ENCODE assay signal across 1 cellular context in genomic region chr12:49707127-49707811, GRCh38.
A peak's percentile ranks its signal among the peaks of the same experiment; 100 is the strongest.
TF ChIP-seq lines count a peak whose summit lies in the region.

Gene FMNL3, minus strand, starts transcription at chr12:49707405. Its CDS starts 225 bp downstream, at chr12:49707180.

TF ChIP-seq in HepG2, 621 proteins besides CTCF, POLR2A, EP300 and RAD21 (continued from another document and continues in another):
- TF ChIP-seq SOX13 (IDR thresholded peaks at IDR 0.05) (no peak), SOX13 (CRISPR knock-in tag; conservative IDR thresholded peaks at IDR 0.05 in 1 of 2, IDR thresholded peaks at IDR 0.05 in 1 of 2) (peak in 1 of 2 experiments; percentile 55; a peak in 1 of 4 replicates), KLF15 (CRISPR knock-in tag; IDR thresholded peaks at IDR 0.05; ENCODE audit: borderline replicate concordance) (peak; percentile 91), ZNF124 (CRISPR knock-in tag; IDR thresholded peaks at IDR 0.05) (0 out of 2 replicates have a peak, but pooled peaks have one; percentile 43), ZBTB10 (CRISPR knock-in tag; IDR thresholded peaks at IDR 0.05; ENCODE audit: borderline replicate concordance) (peak; percentile 41; the same call in 1 of the 2 replicates), MXD4 (CRISPR knock-in tag; IDR thresholded peaks at IDR 0.05) (peak; percentile 69; the same call in 1 of the 2 replicates), FOXP1 (IDR thresholded peaks at IDR 0.05) (no peak), FOXP1 (CRISPR knock-in tag; IDR thresholded peaks at IDR 0.05) (no peak), TP53 (CRISPR knock-in tag; conservative IDR thresholded peaks at IDR 0.05) (no peak), KIAA2018 (CRISPR knock-in tag; IDR thresholded peaks at IDR 0.05; ENCODE audit: borderline replicate concordance) (no peak), ZNF121 (CRISPR knock-in tag; IDR thresholded peaks at IDR 0.05) (no peak), FOXO1 (CRISPR knock-in tag; IDR thresholded peaks at IDR 0.05) (peak; percentile 61), ZNF737 (CRISPR knock-in tag; IDR thresholded peaks at IDR 0.05; ENCODE audit: borderline replicate concordance) (no peak), NBN (conservative IDR thresholded peaks at IDR 0.05) (no peak), ZNF629 (CRISPR knock-in tag; conservative IDR thresholded peaks at IDR 0.05) (no peak), CBX2 (IDR thresholded peaks at IDR 0.05; ENCODE audit: low read depth, low read length) (no peak), CBX2 (CRISPR knock-in tag; IDR thresholded peaks at IDR 0.05; ENCODE audit: low read depth) (no peak), ZSCAN9 (CRISPR knock-in tag; IDR thresholded peaks at IDR 0.05; ENCODE audit: borderline replicate concordance) (peak; percentile 55; the same call in 1 of the 2 replicates), RNF219 (CRISPR knock-in tag; IDR thresholded peaks at IDR 0.05) (no peak), TFDP2 (CRISPR knock-in tag; IDR thresholded peaks at IDR 0.05) (peak; percentile 100), HES4 (CRISPR knock-in tag; IDR thresholded peaks at IDR 0.05; ENCODE audit: borderline replicate concordance) (peak; percentile 34; the same call in 1 of the 2 replicates), CC2D1A (CRISPR knock-in tag; IDR thresholded peaks at IDR 0.05) (no peak), PRMT3 (CRISPR knock-in tag; IDR thresholded peaks at IDR 0.05; ENCODE audit: borderline replicate concordance, low read depth) (peak; percentile 79; the same call in 1 of the 2 replicates), U2AF2 (IDR thresholded peaks at IDR 0.05; ENCODE audit: low read depth, low read length) (no peak), SPEN (CRISPR knock-in tag; IDR thresholded peaks at IDR 0.05; ENCODE audit: low read depth) (peak; percentile 86), ZNF468 (CRISPR knock-in tag; IDR thresholded peaks at IDR 0.05) (no peak), GTF2F1 (IDR thresholded peaks at IDR 0.05; ENCODE audit: low read length) (no peak), ZSCAN5A (CRISPR knock-in tag; IDR thresholded peaks at IDR 0.05; ENCODE audit: borderline replicate concordance) (peak; percentile 79; the same call in 1 of the 2 replicates), BRF2 (CRISPR knock-in tag; IDR thresholded peaks at IDR 0.05) (peak; percentile 86), EHMT2 (IDR thresholded peaks at IDR 0.05; ENCODE audit: borderline replicate concordance, low read depth, low read length) (no peak), PBX2 (CRISPR knock-in tag; IDR thresholded peaks at IDR 0.05) (peak; percentile 93), JUN (CRISPR knock-in tag; IDR thresholded peaks at IDR 0.05) (no peak), SNAPC2 (CRISPR knock-in tag; IDR thresholded peaks at IDR 0.05) (peak; percentile 33; the same call in 1 of the 2 replicates), MLXIP (CRISPR knock-in tag; IDR thresholded peaks at IDR 0.05; ENCODE audit: borderline replicate concordance) (no peak), ZNF552 (CRISPR knock-in tag; IDR thresholded peaks at IDR 0.05; ENCODE audit: borderline replicate concordance) (peak; percentile 66; the same call in 1 of the 2 replicates), CERS6 (CRISPR knock-in tag; IDR thresholded peaks at IDR 0.05) (no peak), SP1 (IDR thresholded peaks at IDR 0.05) (no peak), SP1 (CRISPR knock-in tag; IDR thresholded peaks at IDR 0.05) (peak; percentile 89)
